In genomic region chr1:30413111-30413440, GRCh38 we compare ENCODE assay signal across 20 cellular contexts.
A peak's percentile ranks its signal among the peaks of the same experiment; 100 is the strongest.
DNase-seq lines count a peak whose midpoint lies in the region; ATAC-seq and TF ChIP-seq lines count a peak whose summit lies in the region.
"Had no signal": no experiment of that assay in that cellular context is flagged by ENCODE, and none has a peak within 500 bp of the region (broad histone marks: within the 10 kb centered on the region; RNA-seq: fewer than 3 reads in every experiment).

No MANE protein-coding gene starts in this region.

- H2BK120ac ChIP-seq in mesendoderm (ENCODE audit: low read depth, low read length), result no peak overlapping the region

- no peak overlapping the region for H3K27ac Mint-ChIP-seq in T-helper 17 cell
- H3K27ac Mint-ChIP-seq: CD8-positive, alpha-beta memory T cell had no signal

- H4K8ac ChIP-seq in mesendoderm (ENCODE audit: low read depth, low read length), result no peak overlapping the region

- no peaks in the 10 kb centered on the region for H3K9me3 ChIP-seq in T-helper 17 cell (ENCODE audit: control insufficient read depth, low read length, poor library complexity, severe bottlenecking)

- H2AK5ac ChIP-seq in mesendoderm (ENCODE audit: low read length), result no peak overlapping the region

- no peak overlapping the region for H2BK5ac ChIP-seq in mesendoderm (ENCODE audit: low read length)

- H3K56ac ChIP-seq in mesendoderm (ENCODE audit: low read length), result no peak overlapping the region

- no peak overlapping the region for H3K4me3 Mint-ChIP-seq in T-helper 17 cell
- H3K4me3 Mint-ChIP-seq: CD8-positive, alpha-beta memory T cell had no signal

- H3K4me1 Mint-ChIP-seq in T-helper 17 cell, result peaks cover 3% of the 10 kb centered on the region
- H3K4me1 Mint-ChIP-seq: CD8-positive, alpha-beta memory T cell had no signal

- no peak overlapping the region for H3K4me3 ChIP-seq in coronary artery
- no peak overlapping the region for H3K4me3 ChIP-seq in mesendoderm (ENCODE audit: low read length)
- H3K4me3 ChIP-seq: SK-N-MC had no signal

- no peak overlapping the region for H4K5ac ChIP-seq in mesendoderm (ENCODE audit: low read length)

- no peak overlapping the region for H3K4me2 ChIP-seq in mesendoderm (ENCODE audit: low read length)
- H3K4me2 ChIP-seq: KMS-11 had no signal

- no peak overlapping the region for H2BK15ac ChIP-seq in mesendoderm (replicated peaks; ENCODE audit: low read depth)

- H3K4ac ChIP-seq in mesendoderm (ENCODE audit: low read depth, low read length), result no peak overlapping the region

- no peak for ATAC-seq in HG02678 (IDR thresholded peaks at IDR 0.05; ENCODE audit: unreplicated experiment)
- no peak for ATAC-seq in T-helper 17 cell
- ATAC-seq: Panc1 had no signal

- peak; percentile 15 for DNase-seq in activated CD8-positive, alpha-beta memory T cell treated with anti-CD3 and anti-CD28 coated beads for 24 hours
- no peak for DNase-seq in activated CD8-positive, alpha-beta memory T cell treated with anti-CD3 and anti-CD28 coated beads, Interleukin-2, amount 50 U/mL, for 4 hours
- DNase-seq in coronary artery (ENCODE audit: low spot score) (peak; percentile 49), mesendoderm (peak; percentile 91), activated gamma-delta T cell (lab: John Stamatoyannopoulos, UW) (no peak), NCI-H1436 (lab: John Stamatoyannopoulos, UW) (no peak), T-helper 17 cell (no peak)
- DNase-seq: 8988T; CD8-positive, alpha-beta memory T cell; DND-41; GDM1; GOT3; NCI-H1436 treated with DMSO at 0.1 percent for 48 hours; NCI-H2081 treated with DMSO at 0.1 percent for 48 hours; NCI-H524; Right ventricle myocardium superior had no signal

- H3K79me2 ChIP-seq in mesendoderm (ENCODE audit: control insufficient read depth, insufficient read depth, low read length), result no peaks in the 10 kb centered on the region

- peaks cover 10% of the 10 kb centered on the region for H3K4me1 ChIP-seq in mesendoderm (ENCODE audit: control insufficient read depth, low read depth, low read length)

- H3K27ac ChIP-seq in coronary artery, result no peak overlapping the region
- H3K27ac ChIP-seq in mesendoderm (ENCODE audit: low read depth, low read length), result no peak overlapping the region
- H3K27ac ChIP-seq: KMS-11, SK-N-MC had no signal

- peaks cover 75% of the 10 kb centered on the region for H3K27me3 Mint-ChIP-seq in T-helper 17 cell

- no peak overlapping the region for H3K9ac ChIP-seq in mesendoderm (ENCODE audit: low read length)
- H3K9ac ChIP-seq: KMS-11 had no signal

- H3K36me3 ChIP-seq in mesendoderm (ENCODE audit: control insufficient read depth, insufficient read depth, low read length), result no peaks in the 10 kb centered on the region

- H3K27me3 ChIP-seq in mesendoderm (ENCODE audit: insufficient read depth, low read length, poor library complexity), result no peaks in the 10 kb centered on the region

- H3K36me3 Mint-ChIP-seq in T-helper 17 cell (ENCODE audit: low read depth), result no peaks in the 10 kb centered on the region
- H3K36me3 Mint-ChIP-seq: CD8-positive, alpha-beta memory T cell had no signal

- no CpG with 5 or more reads among the region's 8 CpGs for WGBS in mesendoderm (ENCODE audit: extremely low coverage, insufficient coverage, low lambda C conversion rate)

- TF ChIP-seq CTCF in coronary artery (IDR thresholded peaks at IDR 0.05), result no peak

- no peak overlapping the region for H3K18ac ChIP-seq in mesendoderm (ENCODE audit: low read length)

- no peaks in the 10 kb centered on the region for H3K79me1 ChIP-seq in mesendoderm (ENCODE audit: low read length)

- no peak overlapping the region for H3K23ac ChIP-seq in mesendoderm (ENCODE audit: low read length)

Comparison
In these comparisons a context has a peak if more than half of its experiments do, and no peak if none do; other contexts are left out.
1. DNase-seq: peak in activated CD8-positive, alpha-beta memory T cell treated with anti-CD3 and anti-CD28 coated beads for 24 hours (single experiment), coronary artery (single experiment) and mesendoderm (single experiment); none in activated CD8-positive, alpha-beta memory T cell treated with anti-CD3 and anti-CD28 coated beads, Interleukin-2, amount 50 U/mL, for 4 hours (single experiment), activated gamma-delta T cell (single experiment), NCI-H1436 (single experiment) and T-helper 17 cell (0 of 3).